Comparison of ENCODE assay signal across 24 cellular contexts in genomic region chr1:227662933-227663332, GRCh38.
DNase-seq lines count a peak whose midpoint lies in the region; TF ChIP-seq lines count a peak whose summit lies in the region.
"Had no signal": no experiment of that assay in that cellular context is flagged by ENCODE, and none has a peak within 500 bp of the region (broad histone marks: within the 10 kb centered on the region; RNA-seq: fewer than 3 reads in every experiment).

No MANE protein-coding gene starts in this region.

- TF ChIP-seq POLR2A in sigmoid colon (IDR thresholded peaks at IDR 0.05): no peak

- H3K4me3 ChIP-seq in HEK293 (ENCODE audit: low read depth, low read length): no peak overlapping the region
- H3K4me3 ChIP-seq in adipocyte (ENCODE audit: low read length): peak overlapping the region; percentile 68
- peak overlapping the region; percentile 37 for H3K4me3 ChIP-seq in endodermal cell (ENCODE audit: low read length)
- H3K4me3 ChIP-seq in sigmoid colon: no peak overlapping the region
- H3K4me3 ChIP-seq: BLaER1, GM12878 had no signal

- no peaks in the 10 kb centered on the region for H3K27me3 Mint-ChIP-seq in endodermal cell (ENCODE audit: insufficient read depth)
- H3K27me3 Mint-ChIP-seq: CD4-positive, alpha-beta memory T cell; CD4-positive, CD25-positive, alpha-beta regulatory T cell; CD8-positive, alpha-beta memory T cell had no signal

- POLR2A ChIA-PET in HEK293 (lab: Yijun Ruan, JAX): no interaction called here

- H3K27me3 ChIP-seq in adipocyte (replicated peaks; ENCODE audit: control insufficient read depth, insufficient read depth, low read length) (no peaks in the 10 kb centered on the region), endodermal cell (ENCODE audit: control insufficient read depth, insufficient read depth, low read length, poor library complexity, severe bottlenecking) (no peaks in the 10 kb centered on the region), sigmoid colon (no peaks in the 10 kb centered on the region)
- H3K27me3 ChIP-seq: BE2C, BLaER1 had no signal

- no peak overlapping the region for H3K4me3 Mint-ChIP-seq in endodermal cell
- H3K4me3 Mint-ChIP-seq: CD14-positive monocyte; CD4-positive, CD25-positive, alpha-beta regulatory T cell; CD8-positive, alpha-beta memory T cell had no signal

- H3K27ac ChIP-seq in HEK293 (ENCODE audit: extremely low read depth, low read depth, low read length): no peak overlapping the region
- H3K27ac ChIP-seq in endodermal cell (ENCODE audit: low read depth, low read length): no peak overlapping the region
- no peak overlapping the region for H3K27ac ChIP-seq in sigmoid colon
- H3K27ac ChIP-seq: BLaER1 had no signal

- 93 to 100% methylated on average over 2 of the region's 2 CpGs for WGBS in endodermal cell (ENCODE audit: insufficient coverage in 1 of 2, insufficient read length in 1 of 2), 2 experiments
- 76 to 98% methylated on average over 2 of the region's 2 CpGs for WGBS in sigmoid colon, 2 donors

- TF ChIP-seq EP300 in sigmoid colon (IDR thresholded peaks at IDR 0.05): no peak

- no peaks in the 10 kb centered on the region for H3K4me1 Mint-ChIP-seq in endodermal cell
- H3K4me1 Mint-ChIP-seq: CD14-positive monocyte; CD4-positive, alpha-beta memory T cell; CD4-positive, CD25-positive, alpha-beta regulatory T cell; CD8-positive, alpha-beta memory T cell had no signal

- H3K9ac ChIP-seq in adipocyte (ENCODE audit: low read length): no peak overlapping the region
- H3K9ac ChIP-seq in endodermal cell (ENCODE audit: extremely low read depth, low read length, poor library complexity, severe bottlenecking): no peak overlapping the region
- H3K9ac ChIP-seq: BLaER1 had no signal

- H3K36me3 ChIP-seq in HEK293 (ENCODE audit: control insufficient read depth in 2 of 2, insufficient read depth in 1 of 2, low read length in 2 of 2) (peaks cover 0 to 4% of the 10 kb centered on the region in 2 experiments; a peak in 1 of 3 replicates), adipocyte (ENCODE audit: control insufficient read depth, insufficient read depth, low read length, severe bottlenecking) (peaks cover 14% of the 10 kb centered on the region), endodermal cell (ENCODE audit: control insufficient read depth, insufficient read depth, low read length) (peaks cover 34% of the 10 kb centered on the region), sigmoid colon (peaks cover 0 to 34% (median 3%) of the 10 kb centered on the region in 4 donors)
- H3K36me3 ChIP-seq: BE2C had no signal

- H3K36me3 Mint-ChIP-seq in endodermal cell (ENCODE audit: low read depth): peaks cover 56% of the 10 kb centered on the region

- TF ChIP-seq CTCF in HEK293 (tag by site-specific recombination; IDR thresholded peaks at IDR 0.05): no peak
- no peak for TF ChIP-seq CTCF in endodermal cell (conservative IDR thresholded peaks at IDR 0.05)
- TF ChIP-seq CTCF in sigmoid colon (IDR thresholded peaks at IDR 0.05): no peak

- H3K9me3 ChIP-seq in HEK293 (ENCODE audit: control insufficient read depth, insufficient read depth, low read depth, low read length) (peaks cover 7% of the 10 kb centered on the region), adipocyte (ENCODE audit: control insufficient read depth, low read length) (peaks cover 100% of the 10 kb centered on the region), endodermal cell (ENCODE audit: control insufficient read depth, low read length) (peaks cover 97% of the 10 kb centered on the region), sigmoid colon (peaks cover 60 to 85% (median 72%) of the 10 kb centered on the region in 4 donors)

- intact Hi-C loops in sigmoid colon (cut with DNase I): no loop called here

- H3K9me3 Mint-ChIP-seq in endodermal cell: peaks cover 96% of the 10 kb centered on the region

- no peak overlapping the region for H3K27ac Mint-ChIP-seq in endodermal cell
- H3K27ac Mint-ChIP-seq: CD14-positive monocyte; CD4-positive, alpha-beta memory T cell; CD8-positive, alpha-beta memory T cell had no signal

- no peaks in the 10 kb centered on the region for H3K4me1 ChIP-seq in HEK293 (ENCODE audit: control insufficient read depth, insufficient read depth, low read length)
- no peaks in the 10 kb centered on the region for H3K4me1 ChIP-seq in adipocyte (ENCODE audit: control insufficient read depth, insufficient read depth, low read length)
- no peaks in the 10 kb centered on the region for H3K4me1 ChIP-seq in endodermal cell (ENCODE audit: control insufficient read depth, insufficient read depth, low read length)
- H3K4me1 ChIP-seq in sigmoid colon: no peaks in the 10 kb centered on the region
- H3K4me1 ChIP-seq: BE2C, BLaER1 had no signal

- DNase-seq in adipocyte (ENCODE audit: low read depth) (no peak), endodermal cell (no peak), NOMO-1 (lab: John Stamatoyannopoulos, UW; ENCODE audit: unreplicated experiment in 2 of 2) (no peak), sigmoid colon (no peak), RKO (ENCODE audit: low spot score) (no peak)
- DNase-seq: 8988T; ACHN; BE2C; C1 segment of cervical spinal cord; CD4-positive, alpha-beta memory T cell; CD4-positive, CD25-positive, alpha-beta regulatory T cell; CD8-positive, alpha-beta memory T cell; COR-L47; DMS 273 treated with DMSO at 0.1 percent for 48 hours; DMS153; DMS53; DMS79; DND-41; EL; GDM1 had no signal

- CTCF ChIA-PET in HEK293 (lab: Yijun Ruan, JAX): interaction anchor here (0.6 to 1.2 kb wide), 2 partner anchors 120 to 149 kb away, joined by 3 read pairs; no protein-coding TSS in a partner anchor

TF ChIP-seq in HEK293, 187 proteins besides CTCF, POLR2A, EP300 and RAD21:
- TF ChIP-seq KLF7 (tag by site-specific recombination; IDR thresholded peaks at IDR 0.05; ENCODE audit: borderline replicate concordance) (no peak), ZNF558 (tag by site-specific recombination; IDR thresholded peaks at IDR 0.05) (peak; percentile 92)
TF ChIP-seq in HEK293: peak in this region for 1.

Comparison
In these comparisons a context has a peak if more than half of its experiments do, and no peak if none do; other contexts are left out.
1. H3K4me3 ChIP-seq: peak in adipocyte (single experiment) and endodermal cell (single experiment); none in HEK293 (single experiment) and sigmoid colon (0 of 4).